In the genomic region with DNA sequence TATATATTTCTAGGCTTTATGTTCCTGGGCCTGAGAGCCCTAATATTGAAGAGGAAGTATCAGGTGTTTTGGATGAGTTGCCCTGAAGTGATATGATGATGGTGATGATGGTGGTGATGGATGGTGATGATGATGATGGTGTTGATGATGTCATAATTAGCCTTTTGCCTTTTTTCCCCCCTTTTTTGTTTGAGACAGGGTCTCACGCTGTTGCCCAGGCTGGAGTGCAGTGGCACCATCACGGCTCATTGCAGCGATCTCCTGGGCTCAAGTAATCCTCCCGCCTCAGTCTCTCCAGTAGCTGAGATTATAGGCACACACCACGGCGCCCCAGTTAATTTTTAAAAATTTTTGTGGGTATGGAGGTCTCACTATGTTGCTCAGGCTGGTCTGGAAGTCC, we compare ENCODE assay signal across 1 cellular context.
TF ChIP-seq lines count a peak whose summit lies in the region.

No MANE protein-coding gene starts in this region.

TF ChIP-seq in WTC11, 78 proteins besides CTCF, POLR2A, EP300 and RAD21:
- TF ChIP-seq, protein P1, sequence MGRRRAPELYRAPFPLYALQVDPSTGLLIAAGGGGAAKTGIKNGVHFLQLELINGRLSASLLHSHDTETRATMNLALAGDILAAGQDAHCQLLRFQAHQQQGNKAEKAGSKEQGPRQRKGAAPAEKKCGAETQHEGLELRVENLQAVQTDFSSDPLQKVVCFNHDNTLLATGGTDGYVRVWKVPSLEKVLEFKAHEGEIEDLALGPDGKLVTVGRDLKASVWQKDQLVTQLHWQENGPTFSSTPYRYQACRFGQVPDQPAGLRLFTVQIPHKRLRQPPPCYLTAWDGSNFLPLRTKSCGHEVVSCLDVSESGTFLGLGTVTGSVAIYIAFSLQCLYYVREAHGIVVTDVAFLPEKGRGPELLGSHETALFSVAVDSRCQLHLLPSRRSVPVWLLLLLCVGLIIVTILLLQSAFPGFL (CRISPR knock-in tag; IDR thresholded peaks at IDR 0.05; ENCODE audit: borderline replicate concordance): no peak
- TF ChIP-seq ZNF532 (CRISPR knock-in tag; IDR thresholded peaks at IDR 0.05; ENCODE audit: borderline replicate concordance) (no peak), FOXP1 (CRISPR knock-in tag; IDR thresholded peaks at IDR 0.05; ENCODE audit: borderline replicate concordance) (no peak)
- TF ChIP-seq, protein P2, sequence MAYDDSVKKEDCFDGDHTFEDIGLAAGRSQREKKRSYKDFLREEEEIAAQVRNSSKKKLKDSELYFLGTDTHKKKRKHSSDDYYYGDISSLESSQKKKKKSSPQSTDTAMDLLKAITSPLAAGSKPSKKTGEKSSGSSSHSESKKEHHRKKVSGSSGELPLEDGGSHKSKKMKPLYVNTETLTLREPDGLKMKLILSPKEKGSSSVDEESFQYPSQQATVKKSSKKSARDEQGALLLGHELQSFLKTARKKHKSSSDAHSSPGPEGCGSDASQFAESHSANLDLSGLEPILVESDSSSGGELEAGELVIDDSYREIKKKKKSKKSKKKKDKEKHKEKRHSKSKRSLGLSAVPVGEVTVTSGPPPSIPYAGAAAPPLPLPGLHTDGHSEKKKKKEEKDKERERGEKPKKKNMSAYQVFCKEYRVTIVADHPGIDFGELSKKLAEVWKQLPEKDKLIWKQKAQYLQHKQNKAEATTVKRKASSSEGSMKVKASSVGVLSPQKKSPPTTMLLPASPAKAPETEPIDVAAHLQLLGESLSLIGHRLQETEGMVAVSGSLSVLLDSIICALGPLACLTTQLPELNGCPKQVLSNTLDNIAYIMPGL (CRISPR knock-in tag; IDR thresholded peaks at IDR 0.05): no peak
